Comparison of ENCODE assay signal across 1 cellular context in genomic region chr13:32254916-32255743, GRCh38.
TF ChIP-seq lines count a peak whose summit lies in the region.

No MANE protein-coding gene starts in this region.

TF ChIP-seq in HepG2, 621 proteins besides CTCF, POLR2A, EP300 and RAD21 (continued from another document):
- TF ChIP-seq ZNF660 (CRISPR knock-in tag; IDR thresholded peaks at IDR 0.05; ENCODE audit: borderline replicate concordance, low read depth) (no peak), ZNF670 (CRISPR knock-in tag; IDR thresholded peaks at IDR 0.05; ENCODE audit: borderline replicate concordance) (0 out of 2 replicates have a peak, but pooled peaks have one; percentile 10), ZNF558 (CRISPR knock-in tag; IDR thresholded peaks at IDR 0.05; ENCODE audit: borderline replicate concordance) (peak; percentile 28; the same call in 1 of the 2 replicates), TEAD3 (CRISPR knock-in tag; optimal IDR thresholded peaks at IDR 0.05; ENCODE audit: borderline replicate concordance) (peak; percentile 6), ZNF563 (CRISPR knock-in tag; IDR thresholded peaks at IDR 0.05) (no peak), CREBL2 (CRISPR knock-in tag; IDR thresholded peaks at IDR 0.05; ENCODE audit: borderline replicate concordance) (no peak), ZNF224 (CRISPR knock-in tag; IDR thresholded peaks at IDR 0.05) (no peak), SMYD3 (CRISPR knock-in tag; IDR thresholded peaks at IDR 0.05) (0 out of 2 replicates have a peak, but pooled peaks have one; percentile 19), MYPOP (CRISPR knock-in tag; IDR thresholded peaks at IDR 0.05) (no peak), ZNF761 (CRISPR knock-in tag; conservative IDR thresholded peaks at IDR 0.05) (peak; percentile 84; the same call in 1 of the 2 replicates), ASH2L (IDR thresholded peaks at IDR 0.05; ENCODE audit: insufficient read length, low read depth, low read length) (peak; percentile 89), SNAI1 (CRISPR knock-in tag; IDR thresholded peaks at IDR 0.05; ENCODE audit: borderline replicate concordance) (no peak), HMGXB4 (CRISPR knock-in tag; IDR thresholded peaks at IDR 0.05; ENCODE audit: borderline replicate concordance in 1 of 2, low read depth in 1 of 2) (0 out of 4 replicates have a peak, but pooled peaks of 1 of the 2 experiments have one; percentile 31), PBX2 (CRISPR knock-in tag; IDR thresholded peaks at IDR 0.05) (peak; percentile 58; the same call in 1 of the 2 replicates), PHF21A (CRISPR knock-in tag; IDR thresholded peaks at IDR 0.05) (peak; percentile 47; the same call in 1 of the 2 replicates), ZNF574 (CRISPR knock-in tag; IDR thresholded peaks at IDR 0.05) (0 out of 2 replicates have a peak, but pooled peaks have one; percentile 3), SP1 (IDR thresholded peaks at IDR 0.05) (no peak), SP1 (CRISPR knock-in tag; IDR thresholded peaks at IDR 0.05) (no peak), BATF2 (CRISPR knock-in tag; IDR thresholded peaks at IDR 0.05) (no peak), ZNF569 (CRISPR knock-in tag; IDR thresholded peaks at IDR 0.05; ENCODE audit: borderline replicate concordance) (no peak), ARID2 (CRISPR knock-in tag; IDR thresholded peaks at IDR 0.05; ENCODE audit: borderline replicate concordance) (peak; percentile 61; the same call in 1 of the 2 replicates), TBX3 (IDR thresholded peaks at IDR 0.05; ENCODE audit: borderline replicate concordance) (no peak), ZNF441 (CRISPR knock-in tag; IDR thresholded peaks at IDR 0.05; ENCODE audit: borderline replicate concordance) (0 out of 2 replicates have a peak, but pooled peaks have one; percentile 54), HNF1A (IDR thresholded peaks at IDR 0.05; ENCODE audit: low read depth) (no peak), HNF1A (CRISPR knock-in tag; IDR thresholded peaks at IDR 0.05; ENCODE audit: borderline replicate concordance) (no peak), ZNF414 (CRISPR knock-in tag; IDR thresholded peaks at IDR 0.05) (0 out of 2 replicates have a peak, but pooled peaks have one; percentile 38), ZNF230 (CRISPR knock-in tag; IDR thresholded peaks at IDR 0.05) (no peak), GABPB1 (CRISPR knock-in tag; IDR thresholded peaks at IDR 0.05) (no peak), GATAD1 (CRISPR knock-in tag; IDR thresholded peaks at IDR 0.05) (no peak), ZNF562 (CRISPR knock-in tag; IDR thresholded peaks at IDR 0.05; ENCODE audit: borderline replicate concordance) (no peak), RBFOX2 (IDR thresholded peaks at IDR 0.05; ENCODE audit: low read depth, low read length) (peak; percentile 76), SCMH1 (CRISPR knock-in tag; IDR thresholded peaks at IDR 0.05; ENCODE audit: borderline replicate concordance) (no peak), ZNF512B (CRISPR knock-in tag; IDR thresholded peaks at IDR 0.05; ENCODE audit: borderline replicate concordance) (no peak), SATB2 (CRISPR knock-in tag; IDR thresholded peaks at IDR 0.05) (no peak), NFIC (IDR thresholded peaks at IDR 0.05; ENCODE audit: low read length) (no peak), PAF1 (CRISPR knock-in tag; IDR thresholded peaks at IDR 0.05) (peak; percentile 57; the same call in 1 of the 2 replicates), ZFP1 (CRISPR knock-in tag; IDR thresholded peaks at IDR 0.05) (no peak), ZNF33B (CRISPR knock-in tag; IDR thresholded peaks at IDR 0.05) (no peak), SAFB2 (CRISPR knock-in tag; IDR thresholded peaks at IDR 0.05; ENCODE audit: borderline replicate concordance, low read depth) (0 out of 2 replicates have a peak, but pooled peaks have one; percentile 34), AGO1 (IDR thresholded peaks at IDR 0.05; ENCODE audit: low read depth, low read length, poor library complexity, severe bottlenecking) (no peak), FOSL2 (CRISPR knock-in tag; IDR thresholded peaks at IDR 0.05) (0 out of 2 replicates have a peak, but pooled peaks have one; percentile 6), ZNF883 (CRISPR knock-in tag; IDR thresholded peaks at IDR 0.05; ENCODE audit: not compliant biosample characterization) (no peak), REL (CRISPR knock-in tag; conservative IDR thresholded peaks at IDR 0.05) (no peak), ONECUT2 (CRISPR knock-in tag; IDR thresholded peaks at IDR 0.05) (no peak), SIX1 (CRISPR knock-in tag; IDR thresholded peaks at IDR 0.05; ENCODE audit: borderline replicate concordance) (no peak), BCL6 (CRISPR knock-in tag; IDR thresholded peaks at IDR 0.05) (no peak), CENPBD1 (CRISPR knock-in tag; IDR thresholded peaks at IDR 0.05; ENCODE audit: borderline replicate concordance, low read depth) (peak; percentile 38; the same call in 1 of the 2 replicates), MXD4 (CRISPR knock-in tag; IDR thresholded peaks at IDR 0.05) (0 out of 2 replicates have a peak, but pooled peaks have one; percentile 26)
